ENCODE assay signal across 8 cellular contexts in genomic region chr2:191013876-191014652, GRCh38. TPM values are rescaled to one million over a fixed set of nuclear protein-coding genes. Genes with fewer than 3 reads are reported as not detected.
DNase-seq lines count a peak whose midpoint lies in the region; ATAC-seq and TF ChIP-seq lines count a peak whose summit lies in the region.

Gene STAT1, minus strand, starts transcription at chr2:191014171. Its CDS starts 4,168 bp downstream, at chr2:191010003.

- TF ChIP-seq CTCF in fibroblast of pulmonary artery (IDR thresholded peaks at IDR 0.05; ENCODE audit: low read length, missing control alignments): no peak

- H3K4me2 ChIP-seq in GM23248 (ENCODE audit: unreplicated experiment): peak within 1 kb of the TSS; percentile 91
- peak within 1 kb of the TSS; percentile 94 for H3K4me2 ChIP-seq in Karpas-422 (ENCODE audit: low read depth, low read length, poor library complexity, severe bottlenecking)

- peak; percentile 93 to 94 for ATAC-seq in natural killer cell treated with Interleukin-12 subunit alpha and Interleukin-12 subunit beta and Interleukin-15 and Interleukin-18, amount 100 ng/mL, for 72 hours

- H3K79me2 ChIP-seq in GM23248 (ENCODE audit: insufficient read depth) (peaks cover 48% of the 10 kb centered on the region), Karpas-422 (ENCODE audit: low read length) (peaks cover 31% of the 10 kb centered on the region)

- H3K27me3 Mint-ChIP-seq in natural killer cell treated with Interleukin-12 subunit alpha and Interleukin-12 subunit beta and Interleukin-15 and Interleukin-18, amount 100 ng/mL, for 72 hours: no peaks in the 10 kb centered on the region

- no peak within 1 kb of the TSS for H3K4me3 Mint-ChIP-seq in natural killer cell treated with Interleukin-12 subunit alpha and Interleukin-12 subunit beta and Interleukin-15 and Interleukin-18, amount 100 ng/mL, for 72 hours

- H3K9me2 ChIP-seq in GM23248 (ENCODE audit: insufficient read depth) (no peaks in the 10 kb centered on the region), Karpas-422 (replicated peaks; ENCODE audit: insufficient read depth, low read length) (no peaks in the 10 kb centered on the region)

- in situ Hi-C loops in GM23248 (cut with MboI): no loop called here

- H2AFZ ChIP-seq in GM23248 (peak within 1 kb of the TSS; percentile 74), Karpas-422 (ENCODE audit: low read length) (peak within 1 kb of the TSS; percentile 98)

- H3K4me1 ChIP-seq in GM23248 (ENCODE audit: insufficient read depth) (peaks cover 42% of the 10 kb centered on the region), Karpas-422 (ENCODE audit: low read length) (peaks cover 26% of the 10 kb centered on the region)

- no peak within 1 kb of the TSS for H3K27ac Mint-ChIP-seq in natural killer cell treated with Interleukin-12 subunit alpha and Interleukin-12 subunit beta and Interleukin-15 and Interleukin-18, amount 100 ng/mL, for 72 hours

- H3K9me3 ChIP-seq in GM23248 (ENCODE audit: low read depth) (no peaks in the 10 kb centered on the region), Karpas-422 (ENCODE audit: low read length) (no peaks in the 10 kb centered on the region)

- peak within 1 kb of the TSS; percentile 80 for H3K9ac ChIP-seq in GM23248
- H3K9ac ChIP-seq in Karpas-422 (ENCODE audit: low read length): peak within 1 kb of the TSS; percentile 76

- H4K20me1 ChIP-seq in GM23248 (ENCODE audit: insufficient read depth) (no peaks in the 10 kb centered on the region; the same call in 1 of the 2 replicates), Karpas-422 (ENCODE audit: insufficient read depth, low read depth, low read length) (no peaks in the 10 kb centered on the region)

- no peaks in the 10 kb centered on the region for H3K27me3 ChIP-seq in GM23248 (replicated peaks; ENCODE audit: insufficient read depth)
- H3K27me3 ChIP-seq in Karpas-422 (ENCODE audit: low read length): no peaks in the 10 kb centered on the region

- peaks cover 21% of the 10 kb centered on the region for H3K36me3 Mint-ChIP-seq in natural killer cell treated with Interleukin-12 subunit alpha and Interleukin-12 subunit beta and Interleukin-15 and Interleukin-18, amount 100 ng/mL, for 72 hours

- 1% methylated on average over 64 to 65 of the region's 74 CpGs for WGBS in GM23248 (ENCODE audit: low coverage in 1 of 2, low lambda C conversion rate in 2 of 2, missing lambda C conversion rate in 2 of 2), 2 experiments

- H3K4me3 ChIP-seq in GM23248: peak within 1 kb of the TSS; percentile 83
- H3K4me3 ChIP-seq in Karpas-422 (ENCODE audit: low read length): peak within 1 kb of the TSS; percentile 79
- H3K4me3 ChIP-seq in fibroblast of pulmonary artery (replicated peaks; ENCODE audit: low read depth, low read length): peak within 1 kb of the TSS; percentile 79

- H3K36me3 ChIP-seq in GM23248 (ENCODE audit: low read depth): peaks cover 18% of the 10 kb centered on the region
- H3K36me3 ChIP-seq in Karpas-422 (ENCODE audit: insufficient read depth, low read length): peaks cover 14% of the 10 kb centered on the region; the same call in 1 of the 2 replicates

- H3F3A ChIP-seq in GM23248 (ENCODE audit: insufficient read depth): peaks cover 24% of the 10 kb centered on the region; the same call in 1 of the 2 replicates

- peaks cover 2% of the 10 kb centered on the region for H3K9me3 Mint-ChIP-seq in natural killer cell treated with Interleukin-12 subunit alpha and Interleukin-12 subunit beta and Interleukin-15 and Interleukin-18, amount 100 ng/mL, for 72 hours

- peaks cover 18 to 19% of the 10 kb centered on the region in 2 donors for H3K4me1 Mint-ChIP-seq in natural killer cell treated with Interleukin-12 subunit alpha and Interleukin-12 subunit beta and Interleukin-15 and Interleukin-18, amount 100 ng/mL, for 72 hours (ENCODE audit: low read depth in 2 of 2)

- H3K27ac ChIP-seq in GM23248 (peak within 1 kb of the TSS; percentile 90), Karpas-422 (ENCODE audit: low read length) (no peak within 1 kb of the TSS)

- DNase-seq in EH (ENCODE audit: low read depth) (peak; percentile 93), GM23248 (peak; percentile 97), Karpas-422 (peak; percentile 96), RPMI7951 (ENCODE audit: low read depth) (peak; percentile 91), fibroblast of pulmonary artery (ENCODE audit: low read depth) (peak; percentile 94)
- peak; percentile 91 to 97 for DNase-seq in activated T-helper 1 cell treated with anti-CD3 and anti-CD28 coated beads, Interleukin-2, amount 50 U/mL, for 16 hours (ENCODE audit: low read depth in 1 of 2, low spot score in 1 of 2)
- peak; percentile 97 for DNase-seq in natural killer cell treated with Interleukin-12 subunit alpha and Interleukin-12 subunit beta and Interleukin-15 and Interleukin-18, amount 100 ng/mL, for 72 hours (ENCODE audit: low spot score)
- peak; percentile 93 for DNase-seq in stimulated activated naive CD4-positive, alpha-beta T cell treated with Interleukin-2 at 50 U/mL for 16 hours (lab: John Stamatoyannopoulos, UW)

RNA-seq across cellular contexts. Expression of gene STAT1, which starts in this region (rescaled TPM):
- total RNA-seq in GM23248 (2014; rRNA removed; shearing (Covaris generic)): 227 and 232 TPM in 2 replicates
- polyA plus RNA-seq in GM23248 (2016; fragmentation: Nextera tagmentation; extraction: Ambion mirVana): 237 and 238 TPM in 2 replicates
- 46.7 and 49.7 TPM in 2 replicates for total RNA-seq in Karpas-422 (2014; rRNA removed; shearing (Covaris generic); ENCODE audit: low replicate concordance)
- total RNA-seq in RPMI7951 (2014; rRNA removed; shearing (Covaris generic)): 86.4 and 101 TPM in 2 replicates
- total RNA-seq in natural killer cell treated with Interleukin-12 subunit alpha and Interleukin-12 subunit beta and Interleukin-15 and Interleukin-18, amount 100 ng/mL, for 72 hours: 100 to 1,000 TPM; 145 to 252 TPM
